Comparison of ENCODE assay signal across 34 cellular contexts in genomic region chr16:79561729-79562128, GRCh38.
"Had no signal": no experiment of that assay in that cellular context is flagged by ENCODE, and none has a peak within 500 bp of the region (broad histone marks: within the 10 kb centered on the region; RNA-seq: fewer than 3 reads in every experiment).

No MANE protein-coding gene starts in this region.

- H3K36me3 ChIP-seq: MG63 had no signal

- H3K27me3 ChIP-seq: MG63 had no signal

- H3K27ac ChIP-seq: KMS-11 had no signal

- H3K9me3 ChIP-seq: MG63 had no signal

- DNase-seq: Karpas-422, Kasumi-1, MG63, MV-4-11, NCI-H1048, NCI-H1092, NCI-H1092 treated with DMSO at 0.1 percent for 48 hours, NCI-H1105, NCI-H1105 treated with DMSO at 0.1 percent for 48 hours, NCI-H1417, NCI-H1417 treated with DMSO at 0.1 percent for 48 hours, NCI-H1436, NCI-H1436 treated with DMSO at 0.1 percent for 48 hours, NCI-H146, NCI-H1694, NCI-H1694 treated with DMSO at 0.1 percent for 48 hours, NCI-H187, NCI-H187 treated with DMSO at 0.1 percent for 48 hours, NCI-H1930, NCI-H2029, NCI-H2029 treated with DMSO at 0.1 percent for 48 hours, NCI-H2081, NCI-H2081 treated with DMSO at 0.1 percent for 48 hours, NCI-H2107, NCI-H2171, NCI-H2171 treated with DMSO at 0.1 percent for 48 hours, NCI-H2227 treated with DMSO at 0.1 percent for 48 hours, NCI-H226, NCI-H345, NCI-H446, NCI-H446 treated with DMSO at 0.1 percent for 48 hours, NCI-H510A, NCI-H510A treated with DMSO at 0.1 percent for 48 hours had no signal

- H3K4me2 ChIP-seq: KMS-11 had no signal

- H3K9ac ChIP-seq: KMS-11 had no signal

- H3K4me3 ChIP-seq: MG63 had no signal
